11 cellular contexts compared by ENCODE assay signal in genomic region chr1:11339346-11340247, GRCh38.
A peak's percentile ranks its signal among the peaks of the same experiment; 100 is the strongest.
DNase-seq lines count a peak whose midpoint lies in the region; ATAC-seq, FAIRE-seq and TF ChIP-seq lines count a peak whose summit lies in the region.
"Had no signal": no experiment of that assay in that cellular context is flagged by ENCODE, and none has a peak within 500 bp of the region (broad histone marks: within the 10 kb centered on the region; RNA-seq: fewer than 3 reads in every experiment).

No MANE protein-coding gene starts in this region.

- H3K27me3 Mint-ChIP-seq in MCF 10A (ENCODE audit: insufficient read depth, unreplicated experiment), result peaks cover 20% of the 10 kb centered on the region

- no TSS peak for BruUV-seq in MCF 10A (replicated peaks; lab: Mats Ljungman, UMichigan)

- no peaks in the 10 kb centered on the region for H3K36me3 Mint-ChIP-seq in MCF 10A (ENCODE audit: insufficient read depth, unreplicated experiment)

- H3K36me3 ChIP-seq in small intestine (ENCODE audit: control insufficient read depth in 2 of 2, insufficient read depth in 2 of 2, low read length in 2 of 2), result no peaks in the 10 kb centered on the region

- intact Hi-C loops in MCF 10A (cut with micrococcal nuclease), result no loop called here

- FAIRE-seq in small intestine (lab: Jason Lieb, UNC), result no peak

- H3K27me3 ChIP-seq in small intestine (ENCODE audit: control insufficient read depth in 2 of 2, insufficient read depth in 2 of 2, low read length in 2 of 2), result peaks cover 0 to 3% of the 10 kb centered on the region in 2 donors

- peaks cover 2 to 5% of the 10 kb centered on the region in 2 donors for H3K4me1 ChIP-seq in small intestine (ENCODE audit: control insufficient read depth in 2 of 2, insufficient read depth in 1 of 2, low read depth in 1 of 2, low read length in 1 of 2)

- H3K4me3 Mint-ChIP-seq in MCF 10A (ENCODE audit: unreplicated experiment), result no peak overlapping the region
- H3K4me3 Mint-ChIP-seq: activated T-cell treated with anti-CD3 and anti-CD28 coated beads, Interleukin-2, amount 50 U/mL, for 4 hours; T-helper 17 cell had no signal

- H3K4me1 Mint-ChIP-seq in MCF 10A (ENCODE audit: insufficient read depth, unreplicated experiment), result no peaks in the 10 kb centered on the region

- no peak overlapping the region for H3K4me3 ChIP-seq in small intestine (ENCODE audit: low read depth in 1 of 2, low read length in 2 of 2)

- TF ChIP-seq CTCF in MCF 10A (IDR thresholded peaks at IDR 0.05; ENCODE audit: unreplicated experiment), result no peak

- peak; percentile 49 for ATAC-seq in esophagus mucosa
- no peak for ATAC-seq in GM21360 (IDR thresholded peaks at IDR 0.05; ENCODE audit: unreplicated experiment)
- ATAC-seq: activated T-cell treated with anti-CD3 and anti-CD28 coated beads, Interleukin-2, amount 50 U/mL, for 4 hours; T-helper 17 cell had no signal

- H3K9me3 Mint-ChIP-seq in MCF 10A (ENCODE audit: unreplicated experiment), result no peaks in the 10 kb centered on the region
- H3K9me3 Mint-ChIP-seq: activated T-cell treated with anti-CD3 and anti-CD28 coated beads, Interleukin-2, amount 50 U/mL, for 4 hours had no signal

- no peak overlapping the region for H3K27ac ChIP-seq in small intestine (ENCODE audit: low read depth in 1 of 2, low read length in 1 of 2)

- no peaks in the 10 kb centered on the region for H3K9me3 ChIP-seq in small intestine (ENCODE audit: control insufficient read depth, low read depth)

- CTCF ChIA-PET in MCF 10A (lab: Yijun Ruan, JAX), result interaction anchor here (0.6 kb wide), 1 partner anchor 9 kb away, joined by 3 read pairs; no protein-coding TSS in a partner anchor

- DNase-seq in SHP77 (lab: John Stamatoyannopoulos, UW), result peak; percentile 25 to 32
- DNase-seq in SHP77 treated with DMSO at 0.1 percent for 48 hours (lab: John Stamatoyannopoulos, UW), result no peak
- peak; percentile 63 for DNase-seq in NCI-H446 treated with DMSO at 0.1 percent for 48 hours (lab: John Stamatoyannopoulos, UW)
- peak; percentile 77 for DNase-seq in small intestine
- DNase-seq in MCF 10A (ENCODE audit: unreplicated experiment), result no peak
- no peak for DNase-seq in activated naive CD4-positive, alpha-beta T cell treated with anti-CD3 and anti-CD28 coated beads, Interleukin-2, amount 50 U/mL, for 16 hours
- DNase-seq: activated T-cell treated with anti-CD3 and anti-CD28 coated beads, Interleukin-2, amount 50 U/mL, for 4 hours; dermis blood vessel endothelial cell; T-helper 17 cell had no signal

- no peak overlapping the region for H3K27ac Mint-ChIP-seq in MCF 10A (ENCODE audit: low read depth, unreplicated experiment)
- H3K27ac Mint-ChIP-seq: T-helper 17 cell had no signal

- POLR2A ChIA-PET in MCF 10A (lab: Yijun Ruan, JAX), result no interaction called here

- WGBS in small intestine, 3 donors, result 7 to 14% (median 12%) methylated on average over 24 of the region's 24 CpGs

Comparison
In these comparisons a context has a peak if more than half of its experiments do, and no peak if none do; other contexts are left out.
1. DNase-seq: peak in SHP77 (2 of 2), NCI-H446 treated with DMSO at 0.1 percent for 48 hours (single experiment) and small intestine (single experiment); none in SHP77 treated with DMSO at 0.1 percent for 48 hours (single experiment), MCF 10A (single experiment) and activated naive CD4-positive, alpha-beta T cell treated with anti-CD3 and anti-CD28 coated beads, Interleukin-2, amount 50 U/mL, for 16 hours (single experiment).